26 cellular contexts compared by ENCODE assay signal in genomic region chr4:185895351-185895750, GRCh38.
A peak's percentile ranks its signal among the peaks of the same experiment; 100 is the strongest.
DNase-seq lines count a peak whose midpoint lies in the region; ATAC-seq, FAIRE-seq and TF ChIP-seq lines count a peak whose summit lies in the region.
"Had no signal": no experiment of that assay in that cellular context is flagged by ENCODE, and none has a peak within 500 bp of the region (broad histone marks: within the 10 kb centered on the region; RNA-seq: fewer than 3 reads in every experiment).

No MANE protein-coding gene starts in this region.

- H3K4me3 ChIP-seq in kidney (ENCODE audit: low read length in 2 of 2): no peak overlapping the region
- H3K4me3 ChIP-seq in upper lobe of right lung: no peak overlapping the region
- H3K4me3 ChIP-seq: A549; BLaER1 treated with 17β-estradiol and CSF1 and Interleukin-3, amounts not matched to agents 10 nM and 100 nM; GM12878 had no signal

- no peak overlapping the region for H3K27ac Mint-ChIP-seq in stimulated activated naive CD8-positive, alpha-beta T cell treated with anti-CD3 and anti-CD28 coated beads, Interleukin-15, amount 100 ng/mL, for 72 hours
- H3K27ac Mint-ChIP-seq in CD4-positive, alpha-beta T cell: no peak overlapping the region
- H3K27ac Mint-ChIP-seq: B cell; CD4-positive, alpha-beta memory T cell; CD8-positive, alpha-beta memory T cell had no signal

- no peaks in the 10 kb centered on the region for H3K27me3 ChIP-seq in upper lobe of right lung
- no peaks in the 10 kb centered on the region for H3K27me3 ChIP-seq in CD4-positive, alpha-beta T cell (ENCODE audit: control insufficient read depth, insufficient read depth, low read length)

- TF ChIP-seq CTCF in kidney (IDR thresholded peaks at IDR 0.05; ENCODE audit: borderline replicate concordance, extremely low read depth, insufficient read depth) (no peak), upper lobe of right lung (IDR thresholded peaks at IDR 0.05) (no peak)
- TF ChIP-seq CTCF in CD4-positive, alpha-beta T cell (IDR thresholded peaks at IDR 0.05): no peak

- peaks cover 5% of the 10 kb centered on the region for H3K27me3 Mint-ChIP-seq in stimulated activated naive CD8-positive, alpha-beta T cell treated with anti-CD3 and anti-CD28 coated beads, Interleukin-15, amount 100 ng/mL, for 72 hours
- H3K27me3 Mint-ChIP-seq in CD4-positive, alpha-beta T cell: peaks cover 11% of the 10 kb centered on the region

- no peak overlapping the region for H3K4me3 Mint-ChIP-seq in stimulated activated naive CD8-positive, alpha-beta T cell treated with anti-CD3 and anti-CD28 coated beads, Interleukin-15, amount 100 ng/mL, for 72 hours
- no peak overlapping the region for H3K4me3 Mint-ChIP-seq in CD4-positive, alpha-beta T cell
- H3K4me3 Mint-ChIP-seq: B cell; CD4-positive, alpha-beta memory T cell; CD8-positive, alpha-beta memory T cell had no signal

- H3K36me3 Mint-ChIP-seq in CD4-positive, alpha-beta T cell (ENCODE audit: low read depth): no peaks in the 10 kb centered on the region
- H3K36me3 Mint-ChIP-seq: CD4-positive, alpha-beta memory T cell; CD8-positive, alpha-beta memory T cell had no signal

- CTCF ChIA-PET in CD4-positive, alpha-beta T cell (lab: Charles Lee): no interaction called here

- H3K4me1 ChIP-seq in kidney (ENCODE audit: control insufficient read depth in 1 of 2, insufficient read depth in 1 of 2, low read depth in 1 of 2, low read length in 2 of 2) (peaks cover 0 to 2% of the 10 kb centered on the region in 2 donors), upper lobe of right lung (no peaks in the 10 kb centered on the region)
- H3K4me1 ChIP-seq: A549 had no signal

- FAIRE-seq in kidney (lab: Jason Lieb, UNC): no peak
- FAIRE-seq: A549, GM12878, GM12892, GM18507 had no signal

- POLR2A ChIA-PET in CD4-positive, alpha-beta T cell (lab: Charles Lee): no interaction called here

- H3K36me3 ChIP-seq in kidney (ENCODE audit: control insufficient read depth in 1 of 2, insufficient read depth in 2 of 2, low read length in 2 of 2): no peaks in the 10 kb centered on the region
- no peaks in the 10 kb centered on the region for H3K36me3 ChIP-seq in upper lobe of right lung
- H3K36me3 ChIP-seq: BLaER1 treated with 17β-estradiol and CSF1 and Interleukin-3, amounts not matched to agents 10 nM and 100 nM had no signal

- DNase-seq in stimulated activated naive CD8-positive, alpha-beta T cell treated with anti-CD3 and anti-CD28 coated beads, Interleukin-15, amount 100 ng/mL, for 72 hours: no peak
- DNase-seq in stimulated activated naive CD8-positive, alpha-beta T cell treated with anti-CD3 and anti-CD28 coated beads, Interleukin-15, Interleukin-2, amounts not matched to agents 100 U/mL and 50 U/mL, for 24 hours: no peak
- DNase-seq in RPMI8226 (peak; percentile 41), kidney (peak; percentile 58), upper lobe of right lung (no peak)
- DNase-seq in activated T-cell treated with anti-CD3 and anti-CD28 coated beads, Interleukin-2, amount 50 U/mL, for 1 hour: no peak
- DNase-seq in CD4-positive, alpha-beta T cell: no peak
- DNase-seq: AML-193; CD4-positive, alpha-beta memory T cell; CD8-positive, alpha-beta memory T cell; COR-L47; DMS 273 treated with DMSO at 0.1 percent for 48 hours; DMS153; DMS53; DMS79; DND-41; EL; GDM1 had no signal

- H3K27ac ChIP-seq in kidney (ENCODE audit: low read depth in 2 of 2, low read length in 2 of 2) (no peak overlapping the region), upper lobe of right lung (no peak overlapping the region)
- no peak overlapping the region for H3K27ac ChIP-seq in CD4-positive, alpha-beta T cell (ENCODE audit: low read depth, low read length)
- H3K27ac ChIP-seq: 22Rv1; A549; BLaER1 treated with 17β-estradiol and CSF1 and Interleukin-3, amounts not matched to agents 10 nM and 100 nM; C4-2B had no signal

- ATAC-seq in stimulated activated naive CD8-positive, alpha-beta T cell treated with anti-CD3 and anti-CD28 coated beads, Interleukin-15, amount 100 ng/mL, for 72 hours: peak; percentile 20
- no peak for ATAC-seq in stimulated activated naive CD8-positive, alpha-beta T cell treated with anti-CD3 and anti-CD28 coated beads, Interleukin-15, Interleukin-2, amounts not matched to agents 100 U/mL and 50 U/mL, for 24 hours
- ATAC-seq in upper lobe of right lung: no peak
- no peak for ATAC-seq in CD4-positive, alpha-beta T cell (ENCODE audit: poor library complexity)
- ATAC-seq: A549, GM12878 had no signal

- H3K9ac ChIP-seq in kidney (ENCODE audit: low read length in 2 of 2): no peak overlapping the region
- H3K9ac ChIP-seq: BLaER1 treated with 17β-estradiol and CSF1 and Interleukin-3, amounts not matched to agents 10 nM and 100 nM had no signal

- no peaks in the 10 kb centered on the region for H3K9me3 ChIP-seq in kidney (ENCODE audit: control insufficient read depth in 1 of 2, low read length in 2 of 2)
- H3K9me3 ChIP-seq in upper lobe of right lung: no peaks in the 10 kb centered on the region
- no peaks in the 10 kb centered on the region for H3K9me3 ChIP-seq in CD4-positive, alpha-beta T cell (ENCODE audit: control insufficient read depth, low read length)
- H3K9me3 ChIP-seq: A549 had no signal

- peaks cover 5% of the 10 kb centered on the region for H3K4me1 Mint-ChIP-seq in stimulated activated naive CD8-positive, alpha-beta T cell treated with anti-CD3 and anti-CD28 coated beads, Interleukin-15, amount 100 ng/mL, for 72 hours
- no peaks in the 10 kb centered on the region for H3K4me1 Mint-ChIP-seq in CD4-positive, alpha-beta T cell (ENCODE audit: low read depth)
- H3K4me1 Mint-ChIP-seq: CD4-positive, alpha-beta memory T cell; CD8-positive, alpha-beta memory T cell had no signal

- intact Hi-C loops in kidney (cut with DNase I) (no loop called here), upper lobe of right lung (cut with DNase I) (no loop called here)
- intact Hi-C loops in CD4-positive, alpha-beta T cell (cut with DNase I, micrococcal nuclease): no loop called here

- H3K9me3 Mint-ChIP-seq in stimulated activated naive CD8-positive, alpha-beta T cell treated with anti-CD3 and anti-CD28 coated beads, Interleukin-15, amount 100 ng/mL, for 72 hours: peaks cover 0 to 6% of the 10 kb centered on the region in 2 donors
- H3K9me3 Mint-ChIP-seq in CD4-positive, alpha-beta T cell: no peaks in the 10 kb centered on the region

Comparison
In these comparisons a context has a peak if more than half of its experiments do, and no peak if none do; other contexts are left out.
1. DNase-seq: peak in RPMI8226 (single experiment) and kidney (single experiment); none in stimulated activated naive CD8-positive, alpha-beta T cell treated with anti-CD3 and anti-CD28 coated beads, Interleukin-15, amount 100 ng/mL, for 72 hours (0 of 2), stimulated activated naive CD8-positive, alpha-beta T cell treated with anti-CD3 and anti-CD28 coated beads, Interleukin-15, Interleukin-2, amounts not matched to agents 100 U/mL and 50 U/mL, for 24 hours (single experiment), activated T-cell treated with anti-CD3 and anti-CD28 coated beads, Interleukin-2, amount 50 U/mL, for 1 hour (single experiment), upper lobe of right lung (single experiment) and CD4-positive, alpha-beta T cell (0 of 10).